Comparison of ENCODE assay signal across 29 cellular contexts in the genomic region with DNA sequence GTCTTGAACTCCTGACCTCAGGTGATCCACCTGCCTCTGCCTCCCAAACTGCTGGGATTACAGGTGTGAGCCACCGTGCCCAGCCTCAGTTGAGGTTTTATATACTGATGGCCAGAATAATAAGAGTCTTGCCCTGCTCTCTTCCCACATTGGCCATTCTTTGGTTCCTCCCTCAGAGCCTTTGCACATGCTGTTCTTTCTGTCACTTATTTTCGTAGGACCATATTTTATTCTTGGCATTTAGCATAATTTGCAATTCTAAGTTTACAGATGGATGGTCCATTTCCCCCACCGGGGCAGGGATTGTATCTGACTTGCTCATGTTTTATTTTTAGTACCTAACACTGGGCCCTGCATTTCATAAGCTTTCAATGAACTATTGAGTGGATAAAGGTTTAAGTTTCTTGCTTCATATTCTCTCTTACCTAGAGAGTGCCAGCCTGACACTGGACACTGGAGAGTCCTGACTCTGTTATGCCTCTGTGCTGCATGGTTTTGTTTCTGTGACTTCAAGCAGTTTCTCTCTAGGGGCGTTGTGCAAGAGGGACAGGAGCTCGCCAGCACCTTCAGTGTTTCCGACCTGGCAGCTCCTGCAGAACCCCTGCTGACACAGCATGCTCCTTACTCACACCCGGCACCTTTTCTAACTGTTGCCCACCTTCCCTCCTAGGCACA.
DNase-seq lines count a peak whose midpoint lies in the region; ATAC-seq and TF ChIP-seq lines count a peak whose summit lies in the region.
"Had no signal": no experiment of that assay in that cellular context is flagged by ENCODE, and none has a peak within 500 bp of the region (broad histone marks: within the 10 kb centered on the region; RNA-seq: fewer than 3 reads in every experiment).

No MANE protein-coding gene starts in this region.

- H3K27ac Mint-ChIP-seq in memory B cell (peak overlapping the region; percentile 76), type B pancreatic cell (peak overlapping the region; percentile 15)
- H3K27ac Mint-ChIP-seq: activated CD4-positive, alpha-beta memory T cell treated with anti-CD3 and anti-CD28 coated beads, Interleukin-2, amount 10 ng/mL, durations not matched to agents 7 days and 5 days; activated naive CD4-positive, alpha-beta T cell treated with anti-CD3 and anti-CD28 coated beads, Interleukin-2, amount 10 ng/mL, durations not matched to agents 7 days and 5 days; activated T-helper 17 cell treated with anti-CD3 and anti-CD28 coated beads, Interleukin-2, amount 50 U/mL, for 72 hours; natural killer cell treated with Interleukin-12 subunit alpha and Interleukin-12 subunit beta and Interleukin-15 and Interleukin-18, amount 100 ng/mL, for 72 hours; T-helper 2 cell treated with Interferon-gamma antibody and Interleukin-4, amounts not matched to agents 5 μg/mL and 100 μg/mL, for 36 hours had no signal

- H3K27ac ChIP-seq in right atrium auricular region: no peak overlapping the region
- H3K27ac ChIP-seq in esophagus muscularis mucosa (replicated peaks in 1 of 4): peak overlapping the region; percentile 19 to 59 (median 28)
- H3K27ac ChIP-seq: breast epithelium, HL-60, suprapubic skin had no signal

- DNase-seq in Right ventricle myocardium superior: no peak
- no peak for DNase-seq in right atrium auricular region (ENCODE audit: low spot score)
- DNase-seq in esophagus muscularis mucosa (ENCODE audit: extremely low spot score): no peak
- no peak for DNase-seq in memory B cell (ENCODE audit: low spot score in 2 of 2)
- no peak for DNase-seq in type B pancreatic cell (ENCODE audit: extremely low spot score, unreplicated experiment)
- DNase-seq in pons (ENCODE audit: low spot score): no peak
- DNase-seq: activated CD4-positive, alpha-beta memory T cell treated with anti-CD3 and anti-CD28 coated beads, Interleukin-2, amount 10 ng/mL, durations not matched to agents 7 days and 5 days; activated CD8-positive, alpha-beta memory T cell treated with anti-CD3 and anti-CD28 coated beads, Interleukin-2, amount 50 U/mL, for 48 hours; activated naive CD4-positive, alpha-beta T cell treated with anti-CD3 and anti-CD28 coated beads, Interleukin-2, amount 10 ng/mL, durations not matched to agents 7 days and 5 days; amygdala; CD4-positive, alpha-beta memory T cell; H7; Karpas-422; NCI-H1417 treated with DMSO at 0.1 percent for 48 hours; NCI-H2029 treated with DMSO at 0.1 percent for 48 hours; NCI-H526 treated with DMSO at 0.1 percent for 48 hours; occipital lobe; PC-9; SHP77 treated with DMSO at 0.1 percent for 48 hours; stimulated activated naive CD4-positive, alpha-beta T cell had no signal

- intact Hi-C loops in Right ventricle myocardium superior (cut with DNase I) (no loop called here), esophagus muscularis mucosa (cut with DNase I) (no loop called here)

- H3K9me3 Mint-ChIP-seq in memory B cell (no peaks in the 10 kb centered on the region), type B pancreatic cell (no peaks in the 10 kb centered on the region)
- H3K9me3 Mint-ChIP-seq: activated CD4-positive, alpha-beta memory T cell treated with anti-CD3 and anti-CD28 coated beads, Interleukin-2, amount 10 ng/mL, durations not matched to agents 7 days and 5 days; activated naive CD4-positive, alpha-beta T cell treated with anti-CD3 and anti-CD28 coated beads, Interleukin-2, amount 10 ng/mL, durations not matched to agents 7 days and 5 days; activated T-helper 17 cell treated with anti-CD3 and anti-CD28 coated beads, Interleukin-2, amount 50 U/mL, for 72 hours; CD4-positive, alpha-beta memory T cell; natural killer cell treated with Interleukin-12 subunit alpha and Interleukin-12 subunit beta and Interleukin-15 and Interleukin-18, amount 100 ng/mL, for 72 hours; T-helper 2 cell treated with Interferon-gamma antibody and Interleukin-4, amounts not matched to agents 5 μg/mL and 100 μg/mL, for 36 hours had no signal

- H3K4me3 ChIP-seq in right atrium auricular region (no peak overlapping the region), esophagus muscularis mucosa (no peak overlapping the region)
- H3K4me3 ChIP-seq: breast epithelium, PC-9, smooth muscle cell, suprapubic skin had no signal

- peaks cover 48% of the 10 kb centered on the region for H3K36me3 Mint-ChIP-seq in memory B cell
- H3K36me3 Mint-ChIP-seq in type B pancreatic cell: peaks cover 42% of the 10 kb centered on the region
- H3K36me3 Mint-ChIP-seq: natural killer cell treated with Interleukin-12 subunit alpha and Interleukin-12 subunit beta and Interleukin-15 and Interleukin-18, amount 100 ng/mL, for 72 hours had no signal

- no peak for TF ChIP-seq EP300 in esophagus muscularis mucosa (IDR thresholded peaks at IDR 0.05)

- peaks cover 34% of the 10 kb centered on the region for H3K36me3 ChIP-seq in right atrium auricular region
- peaks cover 11 to 60% (median 51%) of the 10 kb centered on the region in 4 donors for H3K36me3 ChIP-seq in esophagus muscularis mucosa
- H3K36me3 ChIP-seq: breast epithelium had no signal

- H3K27me3 ChIP-seq in right atrium auricular region (no peaks in the 10 kb centered on the region), esophagus muscularis mucosa (no peaks in the 10 kb centered on the region)
- H3K27me3 ChIP-seq: breast epithelium, suprapubic skin had no signal

- H3K9me3 ChIP-seq in right atrium auricular region: no peaks in the 10 kb centered on the region
- no peaks in the 10 kb centered on the region for H3K9me3 ChIP-seq in esophagus muscularis mucosa
- H3K9me3 ChIP-seq: breast epithelium, suprapubic skin had no signal

- TF ChIP-seq CTCF in right atrium auricular region (IDR thresholded peaks at IDR 0.05) (no peak), esophagus muscularis mucosa (IDR thresholded peaks at IDR 0.05) (no peak), type B pancreatic cell (conservative IDR thresholded peaks at IDR 0.05) (no peak)

- ATAC-seq in Right ventricle myocardium superior (ENCODE audit: poor library complexity) (peak; percentile 61), memory B cell (ENCODE audit: low read depth) (no peak), GM18498 (IDR thresholded peaks at IDR 0.05; ENCODE audit: unreplicated experiment) (no peak), HG03457 (IDR thresholded peaks at IDR 0.05; ENCODE audit: unreplicated experiment) (no peak)
- ATAC-seq: activated T-helper 17 cell treated with anti-CD3 and anti-CD28 coated beads, Interleukin-2, amount 50 U/mL, for 72 hours; natural killer cell treated with Interleukin-12 subunit alpha and Interleukin-12 subunit beta and Interleukin-15 and Interleukin-18, amount 100 ng/mL, for 72 hours had no signal

- WGBS in esophagus muscularis mucosa: 55% methylated on average over 7 of the region's 7 CpGs

- H3K4me1 ChIP-seq in right atrium auricular region: peaks cover 0 to 9% of the 10 kb centered on the region in 2 donors
- peaks cover 5 to 22% (median 15%) of the 10 kb centered on the region in 4 donors for H3K4me1 ChIP-seq in esophagus muscularis mucosa
- H3K4me1 ChIP-seq: breast epithelium, suprapubic skin had no signal

- no peaks in the 10 kb centered on the region for H3K27me3 Mint-ChIP-seq in memory B cell
- no peaks in the 10 kb centered on the region for H3K27me3 Mint-ChIP-seq in type B pancreatic cell
- H3K27me3 Mint-ChIP-seq: activated CD4-positive, alpha-beta memory T cell treated with anti-CD3 and anti-CD28 coated beads, Interleukin-2, amount 10 ng/mL, durations not matched to agents 7 days and 5 days; activated naive CD4-positive, alpha-beta T cell treated with anti-CD3 and anti-CD28 coated beads, Interleukin-2, amount 10 ng/mL, durations not matched to agents 7 days and 5 days; activated T-helper 17 cell treated with anti-CD3 and anti-CD28 coated beads, Interleukin-2, amount 50 U/mL, for 72 hours; CD4-positive, alpha-beta memory T cell; natural killer cell treated with Interleukin-12 subunit alpha and Interleukin-12 subunit beta and Interleukin-15 and Interleukin-18, amount 100 ng/mL, for 72 hours had no signal

- no peak for TF ChIP-seq POLR2A in esophagus muscularis mucosa (IDR thresholded peaks at IDR 0.05; ENCODE audit: low read depth)

- H3K4me1 Mint-ChIP-seq in memory B cell: peaks cover 3% of the 10 kb centered on the region
- H3K4me1 Mint-ChIP-seq in type B pancreatic cell (ENCODE audit: unreplicated experiment): no peaks in the 10 kb centered on the region
- H3K4me1 Mint-ChIP-seq: activated CD4-positive, alpha-beta memory T cell treated with anti-CD3 and anti-CD28 coated beads, Interleukin-2, amount 10 ng/mL, durations not matched to agents 7 days and 5 days; activated naive CD4-positive, alpha-beta T cell treated with anti-CD3 and anti-CD28 coated beads, Interleukin-2, amount 10 ng/mL, durations not matched to agents 7 days and 5 days; activated T-helper 17 cell treated with anti-CD3 and anti-CD28 coated beads, Interleukin-2, amount 50 U/mL, for 72 hours; CD4-positive, alpha-beta memory T cell had no signal

- H3K4me3 Mint-ChIP-seq in memory B cell: no peak overlapping the region
- no peak overlapping the region for H3K4me3 Mint-ChIP-seq in type B pancreatic cell
- H3K4me3 Mint-ChIP-seq: activated CD4-positive, alpha-beta memory T cell treated with anti-CD3 and anti-CD28 coated beads, Interleukin-2, amount 10 ng/mL, durations not matched to agents 7 days and 5 days; activated naive CD4-positive, alpha-beta T cell treated with anti-CD3 and anti-CD28 coated beads, Interleukin-2, amount 10 ng/mL, durations not matched to agents 7 days and 5 days; activated T-helper 17 cell treated with anti-CD3 and anti-CD28 coated beads, Interleukin-2, amount 50 U/mL, for 72 hours; CD4-positive, alpha-beta memory T cell; natural killer cell treated with Interleukin-12 subunit alpha and Interleukin-12 subunit beta and Interleukin-15 and Interleukin-18, amount 100 ng/mL, for 72 hours; T-helper 2 cell treated with Interferon-gamma antibody and Interleukin-4, amounts not matched to agents 5 μg/mL and 100 μg/mL, for 36 hours had no signal

Comparison
In these comparisons a context has a peak if more than half of its experiments do, and no peak if none do; other contexts are left out.
1. H3K27ac ChIP-seq: peak in esophagus muscularis mucosa (4 of 4); none in right atrium auricular region (0 of 2).